22 cellular contexts compared by ENCODE assay signal in genomic region chr3:163129287-163129686, GRCh38.
"Had no signal": no experiment of that assay in that cellular context is flagged by ENCODE, and none has a peak within 500 bp of the region (broad histone marks: within the 10 kb centered on the region; RNA-seq: fewer than 3 reads in every experiment).

No MANE protein-coding gene starts in this region.

- DNase-seq: colonic mucosa; cortex of kidney; effector CD8-positive, alpha-beta T cell; effector memory CD8-positive, alpha-beta T cell; endodermal cell; erythroblast; esophagus squamous epithelium; foreskin fibroblast; foreskin melanocyte; gastrocnemius medialis; glutamatergic neuron; head of caudate nucleus; heart right ventricle; hippocampal formation; left cardiac atrium; left lung; left ventricle myocardium superior; mammary epithelial cell; midbrain had no signal

- ATAC-seq: effector memory CD8-positive, alpha-beta T cell; esophagus mucosa; gastrocnemius medialis; heart right ventricle; left cardiac atrium; left lung; left ventricle myocardium superior had no signal

- H3K4me1 ChIP-seq: colonic mucosa, esophagus squamous epithelium, gastrocnemius medialis, heart right ventricle, left lung had no signal

- H3K27me3 ChIP-seq: colonic mucosa, esophagus squamous epithelium, gastrocnemius medialis, heart right ventricle, left lung had no signal

- H3K9me3 ChIP-seq: colonic mucosa, gastrocnemius medialis had no signal

- H3K27ac ChIP-seq: colonic mucosa, epithelial cell of prostate, esophagus squamous epithelium, gastrocnemius medialis, heart right ventricle, left lung had no signal

- H3K4me3 ChIP-seq: colonic mucosa, esophagus squamous epithelium, gastrocnemius medialis, heart right ventricle, left lung, lung had no signal

- H3K36me3 ChIP-seq: colonic mucosa, esophagus squamous epithelium, gastrocnemius medialis, heart right ventricle, left lung had no signal
